Comparison of ENCODE assay signal across 9 cellular contexts in the genomic region with DNA sequence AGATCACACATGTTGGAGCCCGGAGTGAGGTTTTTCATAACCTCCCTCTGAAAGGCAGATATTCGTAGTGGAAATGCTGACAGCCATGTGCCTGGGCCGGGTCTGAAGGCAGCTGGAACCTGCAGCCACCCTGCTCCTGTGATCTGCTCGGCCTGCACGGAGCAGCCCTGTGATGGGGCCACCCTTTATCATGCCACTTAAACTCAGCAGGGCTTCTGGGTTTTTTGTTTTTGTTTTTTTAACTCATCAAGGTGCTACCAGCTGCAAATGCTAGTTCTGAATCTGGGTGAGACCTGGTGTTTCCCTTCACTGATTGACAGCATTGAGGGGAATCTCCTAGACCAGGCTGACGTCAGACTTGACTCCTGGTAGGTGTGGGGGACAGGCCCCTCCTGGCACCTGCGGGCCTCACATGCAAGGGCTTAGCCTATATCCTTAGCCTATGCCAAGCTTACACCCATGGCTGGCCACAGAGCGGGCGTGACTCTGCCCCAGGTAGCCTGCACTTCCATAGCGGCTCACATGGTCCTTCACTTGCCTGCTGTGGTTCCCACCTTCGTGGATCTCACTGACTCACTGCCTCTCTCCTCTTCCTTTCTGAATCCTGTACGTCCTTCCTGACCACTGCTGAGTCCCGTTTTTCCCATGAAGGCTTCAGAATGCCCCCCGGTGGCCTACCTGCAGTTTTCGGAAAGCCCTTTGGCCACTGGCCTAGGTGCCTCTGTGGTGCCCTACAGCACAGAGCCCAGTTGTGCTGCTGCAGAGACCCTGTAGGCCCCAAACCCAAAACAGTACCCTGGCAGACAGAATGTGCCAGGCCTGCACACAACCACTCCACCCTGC.
DNase-seq lines count a peak whose midpoint lies in the region; ATAC-seq and TF ChIP-seq lines count a peak whose summit lies in the region.
"Had no signal": no experiment of that assay in that cellular context is flagged by ENCODE, and none has a peak within 500 bp of the region (broad histone marks: within the 10 kb centered on the region; RNA-seq: fewer than 3 reads in every experiment).

No MANE protein-coding gene starts in this region.

- CTCF ChIA-PET in WTC11 (lab: Charles Lee) = interaction anchor here (0.9 kb wide), 1 partner anchor 11 kb away, joined by 3 read pairs; no protein-coding TSS in a partner anchor

- no peak overlapping the region for H3K27ac ChIP-seq in neuronal stem cell (replicated peaks; ENCODE audit: low read length)

- no peak overlapping the region for H2BK12ac ChIP-seq in neuronal stem cell (ENCODE audit: low read length)

- no peaks in the 10 kb centered on the region for H3K9me3 Mint-ChIP-seq in T-helper 2 cell treated with Interferon-gamma antibody and Interleukin-4, amounts not matched to agents 5 μg/mL and 100 μg/mL, for 36 hours
- no peaks in the 10 kb centered on the region for H3K9me3 Mint-ChIP-seq in WTC11

- peaks cover 2% of the 10 kb centered on the region for H3K79me1 ChIP-seq in neuronal stem cell (ENCODE audit: low read depth, low read length)

- peaks cover 0 to 3% of the 10 kb centered on the region in 2 donors for H3K9me3 ChIP-seq in neuronal stem cell (replicated peaks in 1 of 2; ENCODE audit: control insufficient read depth in 2 of 2, insufficient read depth in 1 of 2, low read depth in 1 of 2, low read length in 2 of 2)

- no peak overlapping the region for H3K4me2 ChIP-seq in neuronal stem cell (ENCODE audit: insufficient read depth, low read length, poor library complexity, severe bottlenecking)

- DNase-seq in T-helper 2 cell treated with Interferon-gamma antibody and Interleukin-4, amounts not matched to agents 5 μg/mL and 100 μg/mL, for 36 hours (ENCODE audit: low spot score) = no peak
- DNase-seq in T-helper 2 cell (no peak), HFF-Myc (ENCODE audit: extremely low read depth, low read depth) (no peak), WTC11 (ENCODE audit: low spot score) (peak; percentile 23), neuronal stem cell (ENCODE audit: low spot score) (no peak), UCSD-AML1 (lab: John Stamatoyannopoulos, UW; ENCODE audit: unreplicated experiment) (no peak), GM03348 (ENCODE audit: low spot score) (no peak), NCI-H1436 (lab: John Stamatoyannopoulos, UW) (no peak)
- DNase-seq: islet precursor cell had no signal

- WGBS in neuronal stem cell (ENCODE audit: extremely low coverage in 2 of 2, insufficient read length in 2 of 2, insufficient replicate concordance in 1 of 2), 2 donors = no CpG with 5 or more reads among the region's 15 CpGs

- H2BK15ac ChIP-seq in neuronal stem cell (ENCODE audit: low read length) = no peak overlapping the region

- peak overlapping the region; percentile 31 for H3K27ac Mint-ChIP-seq in T-helper 2 cell treated with Interferon-gamma antibody and Interleukin-4, amounts not matched to agents 5 μg/mL and 100 μg/mL, for 36 hours
- H3K27ac Mint-ChIP-seq in WTC11 = no peak overlapping the region

- H4K91ac ChIP-seq in neuronal stem cell (ENCODE audit: low read depth, low read length, poor library complexity) = no peak overlapping the region

- H3K14ac ChIP-seq in neuronal stem cell (ENCODE audit: low read length) = no peak overlapping the region

- no peak overlapping the region for H2BK5ac ChIP-seq in neuronal stem cell (ENCODE audit: low read length)

- no peak overlapping the region for H2AFZ ChIP-seq in neuronal stem cell (ENCODE audit: low read length)

- H3K36me3 Mint-ChIP-seq in T-helper 2 cell treated with Interferon-gamma antibody and Interleukin-4, amounts not matched to agents 5 μg/mL and 100 μg/mL, for 36 hours (ENCODE audit: low read depth) = no peaks in the 10 kb centered on the region
- no peaks in the 10 kb centered on the region for H3K36me3 Mint-ChIP-seq in WTC11

- H3K27me3 ChIP-seq in neuronal stem cell (ENCODE audit: control insufficient read depth in 3 of 3, insufficient read depth in 3 of 3, low read depth in 1 of 3, low read length in 3 of 3) = peaks cover 0 to 24% (median 0%) of the 10 kb centered on the region in 3 experiments

- no peak overlapping the region for H3K4ac ChIP-seq in neuronal stem cell (ENCODE audit: low read length)

- H3K18ac ChIP-seq in neuronal stem cell (ENCODE audit: low read length) = peak overlapping the region; percentile 26

- no peak overlapping the region for H4K8ac ChIP-seq in neuronal stem cell (ENCODE audit: low read depth, low read length)

- TF ChIP-seq CTCF in HFF-Myc (IDR thresholded peaks at IDR 0.05; ENCODE audit: low read depth, low read length, missing control alignments) (peak; percentile 6), WTC11 (IDR thresholded peaks at IDR 0.05) (no peak)

- no peaks in the 10 kb centered on the region for H3K4me1 Mint-ChIP-seq in T-helper 2 cell treated with Interferon-gamma antibody and Interleukin-4, amounts not matched to agents 5 μg/mL and 100 μg/mL, for 36 hours (ENCODE audit: low read depth)
- peaks cover 6% of the 10 kb centered on the region; the same call in 1 of the 2 replicates for H3K4me1 Mint-ChIP-seq in WTC11

- peak; percentile 60 for ATAC-seq in WTC11

- H3K4me1 ChIP-seq in neuronal stem cell (ENCODE audit: control insufficient read depth in 2 of 2, insufficient read depth in 1 of 2, low read depth in 1 of 2, low read length in 2 of 2) = peaks cover 6% of the 10 kb centered on the region in 2 donors

- no peak overlapping the region for H3K4me3 ChIP-seq in HFF-Myc (replicated peaks; ENCODE audit: low read depth, low read length)
- H3K4me3 ChIP-seq in neuronal stem cell (ENCODE audit: low read length in 2 of 2) = no peak overlapping the region

- no peaks in the 10 kb centered on the region for H3K27me3 Mint-ChIP-seq in T-helper 2 cell treated with Interferon-gamma antibody and Interleukin-4, amounts not matched to agents 5 μg/mL and 100 μg/mL, for 36 hours (ENCODE audit: low read depth)
- H3K27me3 Mint-ChIP-seq in WTC11 (ENCODE audit: low read depth) = no peaks in the 10 kb centered on the region

- H3K9ac ChIP-seq in neuronal stem cell (ENCODE audit: low read depth, low read length, poor library complexity) = peak overlapping the region; percentile 45

- no peak overlapping the region for H2BK120ac ChIP-seq in neuronal stem cell (ENCODE audit: low read depth, low read length)

- no peak overlapping the region for H3K4me3 Mint-ChIP-seq in T-helper 2 cell treated with Interferon-gamma antibody and Interleukin-4, amounts not matched to agents 5 μg/mL and 100 μg/mL, for 36 hours
- no peak overlapping the region for H3K4me3 Mint-ChIP-seq in WTC11

- H2AK5ac ChIP-seq in neuronal stem cell (ENCODE audit: low read depth, low read length) = no peak overlapping the region

- peak overlapping the region; percentile 70 for H3K23ac ChIP-seq in neuronal stem cell (ENCODE audit: low read depth, low read length, poor library complexity)

- POLR2A ChIA-PET in WTC11 (lab: Charles Lee) = no interaction called here

- no peaks in the 10 kb centered on the region for H3K36me3 ChIP-seq in neuronal stem cell (replicated peaks in 1 of 2; ENCODE audit: control insufficient read depth in 2 of 2, insufficient read depth in 2 of 2, low read length in 2 of 2)

TF ChIP-seq in WTC11, 78 proteins besides CTCF, POLR2A, EP300 and RAD21:
- no peak for TF ChIP-seq ETV6 (CRISPR knock-in tag; IDR thresholded peaks at IDR 0.05)
- TF ChIP-seq IRF2 (CRISPR knock-in tag; IDR thresholded peaks at IDR 0.05; ENCODE audit: borderline replicate concordance, low read depth) = no peak
- TF ChIP-seq, protein P1, sequence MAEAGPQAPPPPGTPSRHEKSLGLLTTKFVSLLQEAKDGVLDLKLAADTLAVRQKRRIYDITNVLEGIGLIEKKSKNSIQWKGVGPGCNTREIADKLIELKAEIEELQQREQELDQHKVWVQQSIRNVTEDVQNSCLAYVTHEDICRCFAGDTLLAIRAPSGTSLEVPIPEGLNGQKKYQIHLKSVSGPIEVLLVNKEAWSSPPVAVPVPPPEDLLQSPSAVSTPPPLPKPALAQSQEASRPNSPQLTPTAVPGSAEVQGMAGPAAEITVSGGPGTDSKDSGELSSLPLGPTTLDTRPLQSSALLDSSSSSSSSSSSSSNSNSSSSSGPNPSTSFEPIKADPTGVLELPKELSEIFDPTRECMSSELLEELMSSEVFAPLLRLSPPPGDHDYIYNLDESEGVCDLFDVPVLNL (CRISPR knock-in tag; IDR thresholded peaks at IDR 0.05; ENCODE audit: borderline replicate concordance, low read depth) = no peak
